1 cellular context compared by ENCODE assay signal in the genomic region with DNA sequence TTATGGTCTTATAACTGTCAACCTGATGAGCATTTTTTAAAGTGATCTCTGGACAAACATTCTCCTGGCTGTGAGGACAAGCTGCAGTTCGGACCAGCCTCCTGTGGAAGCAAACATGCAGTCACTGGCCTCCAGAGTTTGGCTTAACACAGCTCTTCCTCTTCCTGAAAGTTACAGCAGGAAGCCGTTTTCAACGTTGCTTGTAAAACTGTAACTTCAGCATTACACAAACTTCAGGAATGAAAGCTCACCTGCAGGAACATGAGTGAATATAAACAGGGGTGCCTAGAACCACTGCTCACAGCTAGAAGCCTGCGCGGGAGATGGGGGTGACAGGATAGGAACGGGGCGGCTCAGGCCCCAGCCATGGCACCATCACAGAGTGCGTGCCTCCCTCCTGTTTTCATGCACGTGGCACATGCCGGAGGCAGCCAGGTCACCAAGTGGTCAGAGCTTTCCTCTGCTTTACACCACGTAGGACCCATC.
TF ChIP-seq lines count a peak whose summit lies in the region.

No MANE protein-coding gene starts in this region.

TF ChIP-seq in liver, 16 proteins besides CTCF, POLR2A, EP300 and RAD21 (continued from another document):
- TF ChIP-seq TAF1 (conservative IDR thresholded peaks at IDR 0.05) (no peak), SP1 (IDR thresholded peaks at IDR 0.05) (no peak), HNF4A (conservative IDR thresholded peaks at IDR 0.05) (no peak), REST (IDR thresholded peaks at IDR 0.05) (no peak)
